In the genomic region with DNA sequence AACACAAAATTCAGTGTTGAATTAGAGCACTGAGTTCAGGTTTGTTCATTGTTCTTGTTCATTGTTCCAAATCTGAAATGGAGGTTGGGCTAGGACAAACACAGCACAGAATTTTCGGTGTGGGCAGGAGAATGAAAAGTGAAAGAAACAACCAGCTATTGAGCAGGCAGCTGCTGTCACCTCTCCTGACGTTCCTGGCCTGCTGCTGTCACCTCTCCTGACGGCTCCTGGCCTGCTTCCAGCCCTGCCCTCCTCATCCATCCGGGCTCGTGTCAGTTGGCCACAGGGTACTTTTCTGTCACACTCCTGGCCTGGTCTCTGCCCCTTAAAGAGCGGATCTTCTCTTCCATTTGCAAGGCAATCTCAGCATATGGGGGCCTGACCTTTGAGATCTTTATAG, we compare ENCODE assay signal across 1 cellular context.
TF ChIP-seq lines count a peak whose summit lies in the region.

No MANE protein-coding gene starts in this region.

TF ChIP-seq in GM12878, 131 proteins besides CTCF, POLR2A, EP300 and RAD21:
- TF ChIP-seq ATF2 (IDR thresholded peaks at IDR 0.05; ENCODE audit: low read length) (no peak), HDAC6 (IDR thresholded peaks at IDR 0.05; ENCODE audit: unreplicated experiment) (no peak), IRF5 (IDR thresholded peaks at IDR 0.05; ENCODE audit: borderline replicate concordance) (no peak), EED (IDR thresholded peaks at IDR 0.05; ENCODE audit: low read depth) (0 out of 2 replicates have a peak, but pooled peaks have one; percentile 14), STAT1 (conservative IDR thresholded peaks at IDR 0.05) (no peak), ZNF687 (IDR thresholded peaks at IDR 0.05) (0 out of 2 replicates have a peak, but pooled peaks have one; percentile 15), NR2F1 (conservative IDR thresholded peaks at IDR 0.05) (peak; percentile 45), TCF12 (IDR thresholded peaks at IDR 0.05; ENCODE audit: low read depth, low read length) (no peak)
TF ChIP-seq in GM12878: peak in this region for 3.
